Comparison of ENCODE assay signal across 7 cellular contexts in genomic region chr6:135144678-135145508, GRCh38. TPM values are rescaled to one million over a fixed set of nuclear protein-coding genes. Genes with fewer than 3 reads are reported as not detected.
A peak's percentile ranks its signal among the peaks of the same experiment; 100 is the strongest.
DNase-seq lines count a peak whose midpoint lies in the region; ATAC-seq and TF ChIP-seq lines count a peak whose summit lies in the region.

No MANE protein-coding gene starts in this region.

- no CpG with 5 or more reads among the region's 5 CpGs for WGBS in H9 (ENCODE audit: extremely low coverage, insufficient read length, low lambda C conversion rate)
- WGBS in esophagus muscularis mucosa = 51% methylated on average over 5 of the region's 5 CpGs

- H3K27me3 Mint-ChIP-seq in H9 (ENCODE audit: low read depth) = no peaks in the 10 kb centered on the region; the same call in 1 of the 2 replicates

- H3K18ac ChIP-seq in H9 (ENCODE audit: insufficient read length, low read depth, low read length) = no peak overlapping the region

- DNase-seq in DMS153 treated with DMSO at 0.1 percent for 48 hours (lab: John Stamatoyannopoulos, UW; ENCODE audit: unreplicated experiment) (peak; percentile 25), H9 (no peak), Panc1 (ENCODE audit: low read depth, low spot score) (no peak), pons (ENCODE audit: low spot score) (peak; percentile 30), esophagus muscularis mucosa (ENCODE audit: extremely low spot score) (no peak), T-helper 9 cell (no peak)

- H2AK5ac ChIP-seq in H9 (ENCODE audit: insufficient read length, low read length) = no peak overlapping the region

- no peak overlapping the region for H3K4ac ChIP-seq in H9 (ENCODE audit: low read depth, low read length)

- ATAC-seq in Panc1 = no peak

- no peak overlapping the region for H3K23ac ChIP-seq in H9 (ENCODE audit: insufficient read length, low read depth, low read length)

- H3K4me1 ChIP-seq in H9 (ENCODE audit: insufficient read depth, low read length) = no peaks in the 10 kb centered on the region; the same call in 1 of the 2 replicates
- H3K4me1 ChIP-seq in Panc1 (ENCODE audit: control insufficient read depth, insufficient read depth, low read length) = no peaks in the 10 kb centered on the region
- H3K4me1 ChIP-seq in duodenal mucosa (ENCODE audit: control insufficient read depth in 1 of 2, insufficient read depth in 2 of 2, low read length in 2 of 2) = peaks cover 0 to 6% of the 10 kb centered on the region in 2 donors
- H3K4me1 ChIP-seq in esophagus muscularis mucosa = no peaks in the 10 kb centered on the region

- H3K56ac ChIP-seq in H9 (ENCODE audit: insufficient read length, low read depth, low read length) = no peak overlapping the region

- H3K4me2 ChIP-seq in H9 (ENCODE audit: insufficient read depth, insufficient read length, low read length) = no peak overlapping the region

- H3K4me3 Mint-ChIP-seq in H9 = no peak overlapping the region

- no peaks in the 10 kb centered on the region for H3K23me2 ChIP-seq in H9 (ENCODE audit: insufficient read length, low read depth, low read length, poor library complexity, severe bottlenecking)

- TF ChIP-seq EP300 in esophagus muscularis mucosa (IDR thresholded peaks at IDR 0.05) = no peak

- no peak overlapping the region for H3K27ac ChIP-seq in H9 (ENCODE audit: insufficient read length, low read depth, low read length)
- no peak overlapping the region for H3K27ac ChIP-seq in Panc1 (ENCODE audit: low read length)
- H3K27ac ChIP-seq in duodenal mucosa (ENCODE audit: low read depth, low read length) = no peak overlapping the region
- no peak overlapping the region for H3K27ac ChIP-seq in esophagus muscularis mucosa (replicated peaks in 1 of 4)

- H3K9ac ChIP-seq in H9 (ENCODE audit: extremely low read depth, insufficient read length, low read length) (no peak overlapping the region), duodenal mucosa (ENCODE audit: low read depth in 1 of 2, low read length in 2 of 2) (no peak overlapping the region)

- intact Hi-C loops in Panc1 (cut with micrococcal nuclease; ENCODE audit: unreplicated experiment) = loop anchor here (2.0 kb wide), 1 partner anchor 278 kb away; no protein-coding TSS in a partner anchor
- intact Hi-C loops in esophagus muscularis mucosa (cut with DNase I) = no loop called here

- POLR2A ChIA-PET in Panc1 (lab: Charles Lee) = no interaction called here

- H3K36me3 Mint-ChIP-seq in H9 (ENCODE audit: insufficient read depth in 1 of 3, low read depth in 3 of 3) = no peaks in the 10 kb centered on the region

- no peak overlapping the region for H2BK120ac ChIP-seq in H9 (ENCODE audit: low read depth, low read length, poor library complexity, severe bottlenecking)

- peak; percentile 79 for TF ChIP-seq CTCF in H9 (conservative IDR thresholded peaks at IDR 0.05)
- peak; percentile 67; the same call in 1 of the 2 replicates for TF ChIP-seq CTCF in Panc1 (IDR thresholded peaks at IDR 0.05)
- TF ChIP-seq CTCF in esophagus muscularis mucosa (IDR thresholded peaks at IDR 0.05) = peak in 1 of 3 experiments; percentile 28

- H3K27me3 ChIP-seq in H9 (ENCODE audit: insufficient read depth, low read length) = no peaks in the 10 kb centered on the region
- H3K27me3 ChIP-seq in Panc1 (ENCODE audit: control insufficient read depth, insufficient read depth, low read length) = 0 out of 2 replicates have a peak, but pooled peaks cover 3% of the 10 kb centered on the region
- H3K27me3 ChIP-seq in duodenal mucosa (ENCODE audit: control insufficient read depth in 1 of 2, insufficient read depth in 2 of 2, low read length in 2 of 2) = no peaks in the 10 kb centered on the region
- H3K27me3 ChIP-seq in esophagus muscularis mucosa = no peaks in the 10 kb centered on the region

- in situ Hi-C loops in Panc1 (cut with HindIII; ENCODE audit: low pct_unique_long_range_greater_than_20kb, low sequenced_read_pairs) = no loop called here

- CTCF ChIA-PET in Panc1 (lab: Charles Lee) = interaction anchor here (0.6 kb wide), 1 partner anchor 294 kb away, joined by 6 read pairs; no protein-coding TSS in a partner anchor

- no peak overlapping the region for H2BK12ac ChIP-seq in H9 (ENCODE audit: insufficient read length, low read depth, low read length)

- H2BK5ac ChIP-seq in H9 (ENCODE audit: insufficient read length, low read length) = no peak overlapping the region

- H3K36me3 ChIP-seq in Panc1 (ENCODE audit: control insufficient read depth, insufficient read depth, low read length) = no peaks in the 10 kb centered on the region
- H3K36me3 ChIP-seq in duodenal mucosa (ENCODE audit: control insufficient read depth in 1 of 2, insufficient read depth in 2 of 2, low read length in 2 of 2) = no peaks in the 10 kb centered on the region
- H3K36me3 ChIP-seq in esophagus muscularis mucosa = no peaks in the 10 kb centered on the region

- no peaks in the 10 kb centered on the region for H3K79me2 ChIP-seq in H9 (ENCODE audit: insufficient read depth, low read length)

- no peak overlapping the region for H4K8ac ChIP-seq in H9 (replicated peaks; ENCODE audit: insufficient read length, low read depth, low read length)

- no peak overlapping the region for H2AFZ ChIP-seq in H9 (ENCODE audit: low read length)

- no peak overlapping the region for H4K91ac ChIP-seq in H9 (ENCODE audit: insufficient read length, low read depth, low read length)

- H2BK15ac ChIP-seq in H9 (ENCODE audit: low read depth, low read length) = no peak overlapping the region

- H3K27ac Mint-ChIP-seq in H9 = no peak overlapping the region

- no peaks in the 10 kb centered on the region for H4K20me1 ChIP-seq in H9 (ENCODE audit: control insufficient read depth, insufficient read depth, insufficient read length)

- no peaks in the 10 kb centered on the region for H3K9me3 ChIP-seq in H9 (ENCODE audit: control insufficient read depth, low read depth, low read length)
- no peaks in the 10 kb centered on the region for H3K9me3 ChIP-seq in Panc1 (ENCODE audit: control insufficient read depth, insufficient read depth, low read depth, low read length)
- no peaks in the 10 kb centered on the region for H3K9me3 ChIP-seq in duodenal mucosa (ENCODE audit: control insufficient read depth in 1 of 2, low read length in 2 of 2)
- no peaks in the 10 kb centered on the region for H3K9me3 ChIP-seq in esophagus muscularis mucosa

- no peak for TF ChIP-seq POLR2A in esophagus muscularis mucosa (IDR thresholded peaks at IDR 0.05; ENCODE audit: low read depth)

- H3K79me1 ChIP-seq in H9 (ENCODE audit: insufficient read depth, low read depth, low read length, poor library complexity, severe bottlenecking) = no peaks in the 10 kb centered on the region

- no peaks in the 10 kb centered on the region for H3K9me3 Mint-ChIP-seq in H9

- H3K4me3 ChIP-seq in Panc1 (ENCODE audit: low read depth in 2 of 2, low read length in 2 of 2) (no peak overlapping the region), duodenal mucosa (ENCODE audit: low read depth in 1 of 2, low read length in 2 of 2) (peak overlapping the region; percentile 27 to 34), esophagus muscularis mucosa (no peak overlapping the region)

- no peak overlapping the region for H3K14ac ChIP-seq in H9 (ENCODE audit: insufficient read depth, low read length)

- no TSS peak for BruUV-seq in Panc1 (replicated peaks; lab: Mats Ljungman, UMichigan)

- H3K4me1 Mint-ChIP-seq in H9 = peaks cover 10 to 24% of the 10 kb centered on the region in 2 experiments

- no peak overlapping the region for H4K5ac ChIP-seq in H9 (ENCODE audit: insufficient read length, low read depth, low read length)

- no peak overlapping the region for H3T11ph ChIP-seq in H9 (ENCODE audit: low read length)

- H2BK20ac ChIP-seq in H9 (ENCODE audit: low read depth, low read length, poor library complexity, severe bottlenecking) = no peak overlapping the region

RNA-seq across cellular contexts. Expression of gene MYB, which starts 36.2 kb away (rescaled TPM):
- total RNA-seq in H9 (2021) = 5.8 and 6.7 TPM in 2 replicates
- 1.3 TPM for total RNA-seq in Panc1 (2021; ENCODE audit: unreplicated experiment)
- polyA plus RNA-seq in Panc1 (2012; ENCODE audit: insufficient read length) = 0.15 TPM
- under 1 TPM; 0.29 to 0.83 (median 0.50) TPM for total RNA-seq in esophagus muscularis mucosa

Comparison
In these comparisons a context has a peak if more than half of its experiments do, and no peak if none do; other contexts are left out.
1. DNase-seq: peak in DMS153 treated with DMSO at 0.1 percent for 48 hours (single experiment) and pons (single experiment); none in H9 (single experiment), Panc1 (single experiment), esophagus muscularis mucosa (single experiment) and T-helper 9 cell (single experiment).
2. H3K4me3 ChIP-seq: peak in duodenal mucosa (2 of 2); none in Panc1 (0 of 2) and esophagus muscularis mucosa (0 of 4).